In the genomic region with DNA sequence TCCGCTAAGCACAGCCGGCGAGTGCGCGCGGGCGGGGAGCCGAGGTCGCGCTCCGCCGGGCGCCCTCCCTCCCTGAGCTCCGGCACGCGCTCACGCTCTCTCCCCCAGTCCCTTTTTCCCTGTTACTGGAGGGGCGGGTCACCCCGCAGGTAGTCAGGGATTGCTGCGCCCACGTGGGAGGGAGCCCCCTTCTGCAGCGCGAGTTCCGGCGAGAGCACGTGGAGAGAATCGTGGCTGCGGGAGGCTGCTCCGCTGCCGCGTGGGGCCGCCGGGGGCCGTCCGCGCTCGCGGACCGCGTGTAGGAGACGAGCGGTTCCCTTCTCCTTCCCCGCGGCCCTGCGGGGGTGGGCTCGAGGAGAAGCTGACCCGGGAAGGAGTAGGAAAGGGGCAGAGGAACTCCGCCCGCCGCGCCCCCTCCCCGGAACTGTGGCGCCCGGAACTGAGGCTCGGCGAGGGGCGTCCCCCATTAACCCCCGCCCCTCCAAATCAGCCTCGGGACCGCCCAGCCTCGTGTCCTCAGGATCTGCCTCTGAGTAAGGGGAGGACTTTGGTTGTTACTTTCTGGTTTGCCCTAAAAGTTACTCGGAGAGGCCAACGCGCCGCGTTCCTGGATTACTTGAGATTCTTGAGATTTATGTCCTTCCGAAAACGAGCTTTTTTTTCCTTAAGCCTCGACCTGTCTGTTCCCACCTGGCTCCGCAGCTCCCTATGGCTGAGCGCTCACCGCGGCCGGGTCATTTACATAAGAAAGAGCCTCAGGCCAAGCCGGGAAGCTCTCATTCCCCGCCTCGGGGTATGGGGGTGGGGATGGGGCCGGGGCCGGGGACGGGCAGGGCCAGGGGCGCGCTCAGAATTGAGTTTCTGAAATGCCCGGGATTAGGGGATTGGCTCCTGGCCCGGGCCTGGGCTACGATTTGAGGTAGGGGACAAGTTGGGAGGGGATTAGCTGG, we compare ENCODE assay signal across 8 cellular contexts. TPM values are rescaled to one million over a fixed set of nuclear protein-coding genes. Genes with fewer than 3 reads are reported as not detected.
DNase-seq lines count a peak whose midpoint lies in the region; ATAC-seq and TF ChIP-seq lines count a peak whose summit lies in the region.

No MANE protein-coding gene starts in this region.

- peak; percentile 53 for ATAC-seq in GM19023 (IDR thresholded peaks at IDR 0.05; ENCODE audit: unreplicated experiment)
- ATAC-seq in HG03135 (IDR thresholded peaks at IDR 0.05; ENCODE audit: unreplicated experiment), result peak; percentile 58
- peak; percentile 59 for ATAC-seq in activated CD8-positive, alpha-beta memory T cell treated with anti-CD3 and anti-CD28 coated beads, Interleukin-2, amount 10 ng/mL, durations not matched to agents 7 days and 5 days
- ATAC-seq in thoracic aorta (ENCODE audit: insufficient number of reproducible peaks, low FRiP score, low read depth), result no peak

- no peaks in the 10 kb centered on the region for H3K4me1 ChIP-seq in BE2C
- H3K4me1 ChIP-seq in esophagus muscularis mucosa, result peaks cover 13 to 40% (median 37%) of the 10 kb centered on the region in 4 donors
- H3K4me1 ChIP-seq in thoracic aorta (ENCODE audit: control insufficient read depth in 1 of 2, low read depth in 2 of 2), result peaks cover 10 to 28% of the 10 kb centered on the region in 2 donors

- H3K27ac ChIP-seq in esophagus muscularis mucosa (replicated peaks in 1 of 4) (peak overlapping the region; percentile 63 to 82 (median 71)), thoracic aorta (peak overlapping the region; percentile 79 to 86)

- H3K36me3 ChIP-seq in BE2C (no peaks in the 10 kb centered on the region; the same call in 1 of the 2 replicates), esophagus muscularis mucosa (no peaks in the 10 kb centered on the region), thoracic aorta (no peaks in the 10 kb centered on the region)

- H3K27me3 Mint-ChIP-seq in activated CD8-positive, alpha-beta memory T cell treated with anti-CD3 and anti-CD28 coated beads, Interleukin-2, amount 10 ng/mL, durations not matched to agents 7 days and 5 days, result peaks cover 5% of the 10 kb centered on the region
- peaks cover 2% of the 10 kb centered on the region for H3K27me3 Mint-ChIP-seq in neural crest cell (ENCODE audit: low read depth)

- H3K4me1 Mint-ChIP-seq in activated CD8-positive, alpha-beta memory T cell treated with anti-CD3 and anti-CD28 coated beads, Interleukin-2, amount 10 ng/mL, durations not matched to agents 7 days and 5 days, result peaks cover 57% of the 10 kb centered on the region
- H3K4me1 Mint-ChIP-seq in neural crest cell, result peaks cover 29% of the 10 kb centered on the region

- intact Hi-C loops in esophagus muscularis mucosa (cut with DNase I), result loop anchor here (5.0 kb wide), 1 partner anchor 37 kb away; no protein-coding TSS in a partner anchor

- H3K9me3 Mint-ChIP-seq in activated CD8-positive, alpha-beta memory T cell treated with anti-CD3 and anti-CD28 coated beads, Interleukin-2, amount 10 ng/mL, durations not matched to agents 7 days and 5 days (ENCODE audit: low read depth), result no peaks in the 10 kb centered on the region
- no peaks in the 10 kb centered on the region for H3K9me3 Mint-ChIP-seq in neural crest cell

- peaks cover 17% of the 10 kb centered on the region for H3K36me3 Mint-ChIP-seq in activated CD8-positive, alpha-beta memory T cell treated with anti-CD3 and anti-CD28 coated beads, Interleukin-2, amount 10 ng/mL, durations not matched to agents 7 days and 5 days
- H3K36me3 Mint-ChIP-seq in neural crest cell (ENCODE audit: low read depth), result no peaks in the 10 kb centered on the region

- no peak for TF ChIP-seq EP300 in esophagus muscularis mucosa (IDR thresholded peaks at IDR 0.05)

- no peaks in the 10 kb centered on the region for H3K9me3 ChIP-seq in BE2C
- no peaks in the 10 kb centered on the region for H3K9me3 ChIP-seq in esophagus muscularis mucosa
- H3K9me3 ChIP-seq in thoracic aorta, result no peaks in the 10 kb centered on the region

- peak overlapping the region; percentile 91 for H3K27ac Mint-ChIP-seq in activated CD8-positive, alpha-beta memory T cell treated with anti-CD3 and anti-CD28 coated beads, Interleukin-2, amount 10 ng/mL, durations not matched to agents 7 days and 5 days
- H3K27ac Mint-ChIP-seq in neural crest cell (ENCODE audit: unreplicated experiment), result peak overlapping the region; percentile 83

- H3K27me3 ChIP-seq in BE2C (no peaks in the 10 kb centered on the region), esophagus muscularis mucosa (peaks cover 0 to 10% (median 0%) of the 10 kb centered on the region in 4 donors), thoracic aorta (replicated peaks; ENCODE audit: insufficient read depth) (no peaks in the 10 kb centered on the region)

- TF ChIP-seq POLR2A in esophagus muscularis mucosa (IDR thresholded peaks at IDR 0.05; ENCODE audit: low read depth), result no peak

- CTCF ChIA-PET in activated CD8-positive, alpha-beta memory T cell treated with anti-CD3 and anti-CD28 coated beads, Interleukin-2, amount 10 ng/mL, durations not matched to agents 7 days and 5 days (lab: Charles Lee), result interaction anchor here (1.5 to 10.7 kb wide), 6 partner anchors 9 to 144 kb away, joined by 3 to 71 read pairs (median 10); no protein-coding TSS in a partner anchor

- WGBS in esophagus muscularis mucosa, result 4% methylated on average over 14 of the region's 85 CpGs

- H3K4me3 ChIP-seq in BE2C (ENCODE audit: low read depth, low read length), result peak overlapping the region; percentile 73
- H3K4me3 ChIP-seq in esophagus muscularis mucosa, result peak overlapping the region; percentile 59 to 73 (median 60)
- peak overlapping the region; percentile 99 for H3K4me3 ChIP-seq in thoracic aorta

- TF ChIP-seq CTCF in BE2C (IDR thresholded peaks at IDR 0.05; ENCODE audit: low read depth, low read length) (no peak), esophagus muscularis mucosa (IDR thresholded peaks at IDR 0.05) (no peak), neural crest cell (conservative IDR thresholded peaks at IDR 0.05) (no peak), thoracic aorta (IDR thresholded peaks at IDR 0.05) (no peak)

- peak overlapping the region; percentile 89 for H3K4me3 Mint-ChIP-seq in activated CD8-positive, alpha-beta memory T cell treated with anti-CD3 and anti-CD28 coated beads, Interleukin-2, amount 10 ng/mL, durations not matched to agents 7 days and 5 days
- H3K4me3 Mint-ChIP-seq in neural crest cell, result peak overlapping the region; percentile 98

- DNase-seq in BE2C (peak; percentile 65), NOMO-1 (lab: John Stamatoyannopoulos, UW; ENCODE audit: unreplicated experiment in 2 of 2) (peak; percentile 66 to 72), esophagus muscularis mucosa (ENCODE audit: extremely low spot score) (no peak), neural crest cell (ENCODE audit: low read depth, low spot score) (peak; percentile 53), thoracic aorta (ENCODE audit: low spot score) (no peak)
- DNase-seq in activated CD8-positive, alpha-beta memory T cell treated with anti-CD3 and anti-CD28 coated beads, Interleukin-2, amount 10 ng/mL, durations not matched to agents 7 days and 5 days, result peak; percentile 81

RNA-seq across cellular contexts. Expression of a gene that starts 1.2 kb away (rescaled TPM):
- 15.9 TPM for polyA plus RNA-seq in BE2C (2012; ENCODE audit: insufficient read depth, insufficient read length, low read depth)
- total RNA-seq in activated CD8-positive, alpha-beta memory T cell treated with anti-CD3 and anti-CD28 coated beads, Interleukin-2, amount 10 ng/mL, durations not matched to agents 7 days and 5 days, result 10 to 100 TPM; 32.2 to 45.8 TPM
- total RNA-seq in esophagus muscularis mucosa, result 1 to 10 TPM in 3 of 4 donors, under 1 TPM in 1; 0.97 to 5.3 (median 3.0) TPM
- total RNA-seq in neural crest cell, result 40.1 and 43.3 TPM in 2 replicates
- 10 to 100 TPM in 1 of 2 donors, 1 to 10 TPM in 1; 6.9 to 13.4 TPM for total RNA-seq in thoracic aorta

Comparison
In these comparisons a context has a peak if more than half of its experiments do, and no peak if none do; other contexts are left out.
1. DNase-seq: peak in BE2C (single experiment), NOMO-1 (2 of 2), activated CD8-positive, alpha-beta memory T cell treated with anti-CD3 and anti-CD28 coated beads, Interleukin-2, amount 10 ng/mL, durations not matched to agents 7 days and 5 days (single experiment) and neural crest cell (single experiment); none in esophagus muscularis mucosa (single experiment) and thoracic aorta (single experiment).
2. Peak in every context shown above with its lines, with median percentiles within 50 percentile points of each other: H3K4me3 ChIP-seq.